In the genomic region with DNA sequence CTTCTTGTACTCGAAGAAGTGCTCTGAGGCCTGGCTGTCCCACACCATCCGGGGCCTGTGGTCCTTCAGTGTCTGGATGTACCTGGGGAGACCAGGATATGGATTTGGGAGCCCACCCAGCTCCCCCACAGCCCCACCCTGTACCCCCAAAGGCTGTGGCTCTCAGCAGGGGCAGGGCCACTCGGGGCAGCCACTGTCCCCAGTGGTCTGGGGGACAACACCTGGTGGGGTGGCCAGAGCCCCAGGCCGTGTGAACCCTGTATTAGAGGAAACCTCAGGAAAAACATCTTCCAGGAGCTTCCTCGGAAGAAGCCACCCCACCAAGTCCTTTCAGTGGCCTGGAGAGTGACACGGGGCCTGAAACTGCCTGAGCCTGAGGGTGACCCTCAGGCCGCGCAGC, we compare ENCODE assay signal across 19 cellular contexts.
"Had no signal": no experiment of that assay in that cellular context is flagged by ENCODE, and none has a peak within 500 bp of the region (broad histone marks: within the 10 kb centered on the region; RNA-seq: fewer than 3 reads in every experiment).

No MANE protein-coding gene starts in this region.

- H3K36me3 ChIP-seq: transverse colon, uterus had no signal

- H3K4me2 ChIP-seq: smooth muscle cell had no signal

- H3K4me3 Mint-ChIP-seq: memory B cell; natural killer cell; stimulated activated naive CD8-positive, alpha-beta T cell treated with anti-CD3 and anti-CD28 coated beads, Interleukin-15, amount 100 ng/mL, for 72 hours had no signal

- H3K9me3 Mint-ChIP-seq: memory B cell; natural killer cell; stimulated activated naive CD8-positive, alpha-beta T cell treated with anti-CD3 and anti-CD28 coated beads, Interleukin-15, amount 100 ng/mL, for 72 hours had no signal

- H3K9me3 ChIP-seq: psoas muscle, suprapubic skin, transverse colon, upper lobe of right lung, uterus had no signal

- H3K36me3 Mint-ChIP-seq: natural killer cell had no signal

- H3K27me3 Mint-ChIP-seq: memory B cell; stimulated activated naive CD8-positive, alpha-beta T cell treated with anti-CD3 and anti-CD28 coated beads, Interleukin-15, amount 100 ng/mL, for 72 hours had no signal

- H3K27me3 ChIP-seq: dorsolateral prefrontal cortex, suprapubic skin, transverse colon, upper lobe of right lung, uterus had no signal

- H3K27ac ChIP-seq: dorsolateral prefrontal cortex, psoas muscle, suprapubic skin, transverse colon, upper lobe of right lung, uterus had no signal

- H3K4me3 ChIP-seq: dorsolateral prefrontal cortex, lung, psoas muscle, smooth muscle cell, suprapubic skin, transverse colon, upper lobe of right lung, uterus had no signal

- H3K4me1 ChIP-seq: psoas muscle, suprapubic skin, transverse colon, upper lobe of right lung, uterus had no signal

- DNase-seq: dorsolateral prefrontal cortex; effector CD4-positive, alpha-beta T cell; head of caudate nucleus; natural killer cell; nucleus accumbens; psoas muscle; stimulated activated CD4-positive, alpha-beta T cell treated with anti-CD3 and anti-CD28 coated beads, Interleukin-12 subunit alpha, Interleukin-12 subunit beta, amount 100 ng/mL, for 4 hours; stimulated activated CD4-positive, alpha-beta T cell treated with anti-CD3 and anti-CD28 coated beads, Interleukin-1b, Interleukin-23, amount 100 ng/mL, for 48 hours; stimulated activated CD4-positive, alpha-beta T cell treated with anti-CD3 and anti-CD28 coated beads, Interleukin-4, amount 100 ng/mL, for 1 hour; stimulated activated CD8-positive, alpha-beta memory T cell treated with anti-CD3 and anti-CD28 coated beads, Interleukin-4, amount 100 ng/mL, for 48 hours; stimulated activated naive CD4-positive, alpha-beta T cell; stimulated activated naive CD8-positive, alpha-beta T cell treated with anti-CD3 and anti-CD28 coated beads, Interleukin-15, amount 100 ng/mL, for 72 hours; transverse colon; upper lobe of right lung; uterus had no signal

- ATAC-seq: natural killer cell; stimulated activated naive CD8-positive, alpha-beta T cell treated with anti-CD3 and anti-CD28 coated beads, Interleukin-15, amount 100 ng/mL, for 72 hours had no signal

- H3K4me1 Mint-ChIP-seq: memory B cell; natural killer cell; stimulated activated naive CD8-positive, alpha-beta T cell treated with anti-CD3 and anti-CD28 coated beads, Interleukin-15, amount 100 ng/mL, for 72 hours had no signal

- H3K27ac Mint-ChIP-seq: memory B cell, natural killer cell had no signal
